Comparison of ENCODE assay signal across 14 cellular contexts in the genomic region with DNA sequence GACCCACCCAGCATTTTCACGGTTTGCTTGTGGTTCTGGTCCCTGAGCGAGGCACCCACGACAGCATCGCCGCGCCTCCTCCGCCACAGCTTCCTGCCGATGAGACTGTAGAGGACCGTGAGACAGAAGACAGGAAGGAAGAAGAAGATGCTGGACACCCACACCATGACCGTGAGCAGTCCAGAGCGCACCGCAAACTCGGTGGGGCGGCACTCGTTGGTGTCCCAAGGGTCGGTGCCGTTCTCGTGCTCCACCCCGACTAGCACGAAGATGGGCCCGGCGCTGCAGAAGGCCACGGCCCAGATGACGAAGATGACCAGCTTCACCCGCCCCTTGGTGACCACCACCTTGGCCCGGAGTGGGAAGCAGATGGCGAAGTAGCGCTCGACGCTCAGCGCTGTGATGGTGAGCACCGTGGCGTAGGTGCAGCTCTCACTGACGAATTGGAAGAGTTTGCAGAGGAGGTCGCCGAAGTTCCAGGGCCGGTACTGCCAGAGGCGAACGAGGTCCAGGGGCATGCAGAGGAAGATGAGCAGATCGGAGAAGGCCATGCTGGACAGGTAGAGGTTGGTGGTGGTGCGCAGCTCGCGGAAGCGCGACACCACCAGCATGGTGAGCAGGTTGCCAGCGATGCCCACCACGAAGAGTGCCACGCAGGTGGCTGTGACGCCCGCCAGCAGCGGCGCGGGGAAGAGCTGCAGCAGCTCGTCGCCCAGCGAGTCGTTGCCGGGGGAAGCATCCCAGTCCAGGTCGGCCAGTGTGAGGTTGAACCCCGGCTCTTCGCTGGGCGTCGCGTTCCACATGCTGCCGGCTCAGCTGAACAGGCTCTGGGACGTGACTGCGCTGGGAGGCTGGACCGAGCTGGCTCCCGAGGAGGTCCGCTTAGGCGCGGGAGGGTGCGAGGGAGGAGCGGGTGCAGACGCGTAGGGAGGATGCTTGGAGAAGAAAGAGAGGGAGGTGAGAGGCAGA. TPM values are rescaled to one million over a fixed set of nuclear protein-coding genes. Genes with fewer than 3 reads are reported as not detected.
A peak's percentile ranks its signal among the peaks of the same experiment; 100 is the strongest.
DNase-seq lines count a peak whose midpoint lies in the region; ATAC-seq and TF ChIP-seq lines count a peak whose summit lies in the region.
"Had no signal": no experiment of that assay in that cellular context is flagged by ENCODE, and none has a peak within 500 bp of the region (broad histone marks: within the 10 kb centered on the region; RNA-seq: fewer than 3 reads in every experiment).

A gene with protein sequence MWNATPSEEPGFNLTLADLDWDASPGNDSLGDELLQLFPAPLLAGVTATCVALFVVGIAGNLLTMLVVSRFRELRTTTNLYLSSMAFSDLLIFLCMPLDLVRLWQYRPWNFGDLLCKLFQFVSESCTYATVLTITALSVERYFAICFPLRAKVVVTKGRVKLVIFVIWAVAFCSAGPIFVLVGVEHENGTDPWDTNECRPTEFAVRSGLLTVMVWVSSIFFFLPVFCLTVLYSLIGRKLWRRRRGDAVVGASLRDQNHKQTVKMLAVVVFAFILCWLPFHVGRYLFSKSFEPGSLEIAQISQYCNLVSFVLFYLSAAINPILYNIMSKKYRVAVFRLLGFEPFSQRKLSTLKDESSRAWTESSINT (minus strand): TSS at position 846 of the 969 bp plus-strand sequence. CDS start 43 bp downstream, at position 803.

- H2AFZ ChIP-seq in trophoblast cell (ENCODE audit: insufficient read depth, low read length, poor library complexity) (no peak within 1 kb of the TSS), hepatocyte (no peak within 1 kb of the TSS)

- H3K9ac ChIP-seq in trophoblast cell (ENCODE audit: low read length): no peak within 1 kb of the TSS

- no peak within 1 kb of the TSS for H2AK5ac ChIP-seq in trophoblast cell (ENCODE audit: low read length)

- no peak within 1 kb of the TSS for H2BK12ac ChIP-seq in trophoblast cell (ENCODE audit: low read length)

- CTCF ChIA-PET in activated CD4-positive, alpha-beta T cell treated with anti-CD3 and anti-CD28 coated beads for 36 hours (lab: Charles Lee): interaction anchor here (1.1 to 1.7 kb wide), 2 partner anchors 12 to 14 kb away, joined by 3 to 6 read pairs; no protein-coding TSS in a partner anchor

- WGBS in trophoblast cell (ENCODE audit: extremely low coverage, insufficient coverage, insufficient read length): no CpG with 5 or more reads among the region's 76 CpGs
- 44% methylated on average over 71 of the region's 76 CpGs for WGBS in hepatocyte (ENCODE audit: low lambda C conversion rate, missing lambda C conversion rate)

- H3K4me1 Mint-ChIP-seq in activated CD4-positive, alpha-beta T cell treated with anti-CD3 and anti-CD28 coated beads for 36 hours: peaks cover 30% of the 10 kb centered on the region
- peaks cover 18% of the 10 kb centered on the region for H3K4me1 Mint-ChIP-seq in T-helper 17 cell
- peaks cover 31% of the 10 kb centered on the region in 2 donors for H3K4me1 Mint-ChIP-seq in effector memory CD8-positive, alpha-beta T cell (ENCODE audit: low read depth in 2 of 2)

- no peaks in the 10 kb centered on the region for H3K79me1 ChIP-seq in trophoblast cell (ENCODE audit: low read length)

- H3K4me2 ChIP-seq in trophoblast cell (ENCODE audit: low read length) (no peak within 1 kb of the TSS), hepatocyte (no peak within 1 kb of the TSS)

- TF ChIP-seq POLR2A in gastrocnemius medialis (IDR thresholded peaks at IDR 0.05): no peak

- no peak within 1 kb of the TSS for H4K12ac ChIP-seq in trophoblast cell (ENCODE audit: low read depth, low read length)

- no peak within 1 kb of the TSS for H3K4ac ChIP-seq in trophoblast cell (ENCODE audit: low read depth, low read length)

- TF ChIP-seq CTCF in hepatocyte (IDR thresholded peaks at IDR 0.05; ENCODE audit: poor library complexity): no peak
- TF ChIP-seq CTCF in gastrocnemius medialis (IDR thresholded peaks at IDR 0.05 in 4 of 5, conservative IDR thresholded peaks at IDR 0.05 in 1 of 5): no peak

- H3K27ac ChIP-seq in trophoblast cell (ENCODE audit: low read depth, low read length) (no peak within 1 kb of the TSS), hepatocyte (no peak within 1 kb of the TSS), gastrocnemius medialis (no peak within 1 kb of the TSS)
- H3K27ac ChIP-seq: SK-N-MC, spleen, stomach had no signal

- intact Hi-C loops in activated CD4-positive, alpha-beta T cell treated with anti-CD3 and anti-CD28 coated beads for 36 hours (cut with DNase I, micrococcal nuclease): no loop called here
- intact Hi-C loops in gastrocnemius medialis (cut with DNase I; ENCODE audit: low total_unique reads): no loop called here

- H3K27ac Mint-ChIP-seq in activated CD4-positive, alpha-beta T cell treated with anti-CD3 and anti-CD28 coated beads for 36 hours: no peak within 1 kb of the TSS
- no peak within 1 kb of the TSS for H3K27ac Mint-ChIP-seq in T-helper 17 cell
- H3K27ac Mint-ChIP-seq in effector memory CD8-positive, alpha-beta T cell: no peak within 1 kb of the TSS

- no peaks in the 10 kb centered on the region for H3K9me2 ChIP-seq in hepatocyte (replicated peaks; ENCODE audit: insufficient read depth)

- H3K9me3 Mint-ChIP-seq in activated CD4-positive, alpha-beta T cell treated with anti-CD3 and anti-CD28 coated beads for 36 hours (ENCODE audit: low read depth): no peaks in the 10 kb centered on the region
- peaks cover 0 to 6% of the 10 kb centered on the region in 2 donors for H3K9me3 Mint-ChIP-seq in effector memory CD8-positive, alpha-beta T cell

- no peak within 1 kb of the TSS for H2BK5ac ChIP-seq in trophoblast cell (ENCODE audit: low read depth, low read length, poor library complexity)

- H4K20me1 ChIP-seq in hepatocyte (ENCODE audit: insufficient read depth, poor library complexity, severe bottlenecking): no peaks in the 10 kb centered on the region

- H3K27me3 ChIP-seq in trophoblast cell (ENCODE audit: insufficient read depth, low read length) (peaks cover 28% of the 10 kb centered on the region), hepatocyte (peaks cover 77% of the 10 kb centered on the region), gastrocnemius medialis (peaks cover 43 to 51% (median 47%) of the 10 kb centered on the region in 3 donors)

- no peaks in the 10 kb centered on the region for H3K79me2 ChIP-seq in trophoblast cell (ENCODE audit: control insufficient read depth, insufficient read depth, low read length, poor library complexity)
- no peaks in the 10 kb centered on the region for H3K79me2 ChIP-seq in hepatocyte

- in situ Hi-C loops in gastrocnemius medialis (cut with MboI; ENCODE audit: low sequenced_read_pairs in 4 of 4): no loop called here

- peaks cover 65% of the 10 kb centered on the region for H3K27me3 Mint-ChIP-seq in activated CD4-positive, alpha-beta T cell treated with anti-CD3 and anti-CD28 coated beads for 36 hours
- H3K27me3 Mint-ChIP-seq in T-helper 17 cell: peaks cover 77% of the 10 kb centered on the region
- H3K27me3 Mint-ChIP-seq in effector memory CD8-positive, alpha-beta T cell: peaks cover 65 to 80% of the 10 kb centered on the region in 2 donors

- H3K4me1 ChIP-seq in trophoblast cell (ENCODE audit: control insufficient read depth in 1 of 2, insufficient read depth in 2 of 2, low read length in 2 of 2) (no peaks in the 10 kb centered on the region), hepatocyte (ENCODE audit: insufficient read depth) (no peaks in the 10 kb centered on the region), gastrocnemius medialis (no peaks in the 10 kb centered on the region)
- H3K4me1 ChIP-seq: HAP-1 had no signal

- H4K8ac ChIP-seq in trophoblast cell (ENCODE audit: low read depth, low read length): no peak within 1 kb of the TSS

- POLR2A ChIA-PET in activated CD4-positive, alpha-beta T cell treated with anti-CD3 and anti-CD28 coated beads for 36 hours (lab: Charles Lee): no interaction called here

- H3K4me3 Mint-ChIP-seq in activated CD4-positive, alpha-beta T cell treated with anti-CD3 and anti-CD28 coated beads for 36 hours: peak within 1 kb of the TSS; percentile 41
- peak within 1 kb of the TSS; percentile 81 for H3K4me3 Mint-ChIP-seq in T-helper 17 cell
- peak within 1 kb of the TSS; percentile 62 to 73 for H3K4me3 Mint-ChIP-seq in effector memory CD8-positive, alpha-beta T cell

- no peaks in the 10 kb centered on the region for H3K36me3 ChIP-seq in trophoblast cell (ENCODE audit: control insufficient read depth in 1 of 2, insufficient read depth in 2 of 2, low read length in 2 of 2)
- H3K36me3 ChIP-seq in hepatocyte (replicated peaks; ENCODE audit: insufficient read depth, low read depth): no peaks in the 10 kb centered on the region
- H3K36me3 ChIP-seq in gastrocnemius medialis: no peaks in the 10 kb centered on the region
- H3K36me3 ChIP-seq: HAP-1, spleen, stomach had no signal

- H2BK120ac ChIP-seq in trophoblast cell (ENCODE audit: insufficient read depth, low read length, poor library complexity): no peak within 1 kb of the TSS

- H3K4me3 ChIP-seq in trophoblast cell (ENCODE audit: low read depth, low read length): peak within 1 kb of the TSS; percentile 11
- no peak within 1 kb of the TSS for H3K4me3 ChIP-seq in hepatocyte
- no peak within 1 kb of the TSS for H3K4me3 ChIP-seq in gastrocnemius medialis
- H3K4me3 ChIP-seq: HAP-1, SK-N-MC had no signal

- H3K9me3 ChIP-seq in T-helper 17 cell (ENCODE audit: control insufficient read depth, low read length, poor library complexity, severe bottlenecking) (peaks cover 3% of the 10 kb centered on the region), trophoblast cell (ENCODE audit: insufficient read depth, low read depth, low read length) (peaks cover 17% of the 10 kb centered on the region), hepatocyte (ENCODE audit: low read depth) (no peaks in the 10 kb centered on the region), gastrocnemius medialis (no peaks in the 10 kb centered on the region)
- H3K9me3 ChIP-seq: HAP-1, spleen had no signal

- H3K18ac ChIP-seq in trophoblast cell (ENCODE audit: low read length): no peak within 1 kb of the TSS

- H3K23ac ChIP-seq in trophoblast cell (ENCODE audit: low read length): no peak within 1 kb of the TSS

- ATAC-seq in activated CD4-positive, alpha-beta T cell treated with anti-CD3 and anti-CD28 coated beads for 36 hours: peak; percentile 23
- ATAC-seq in T-helper 17 cell (peak; percentile 59), GM18861 (IDR thresholded peaks at IDR 0.05; ENCODE audit: unreplicated experiment) (no peak), gastrocnemius medialis (no peak)
- peak; percentile 74 for ATAC-seq in effector memory CD8-positive, alpha-beta T cell (replicated peaks)

- peaks cover 2% of the 10 kb centered on the region for H3K36me3 Mint-ChIP-seq in activated CD4-positive, alpha-beta T cell treated with anti-CD3 and anti-CD28 coated beads for 36 hours (ENCODE audit: low read depth)
- H3K36me3 Mint-ChIP-seq in T-helper 17 cell (ENCODE audit: low read depth): peaks cover 14% of the 10 kb centered on the region
- peaks cover 2% of the 10 kb centered on the region for H3K36me3 Mint-ChIP-seq in effector memory CD8-positive, alpha-beta T cell (ENCODE audit: insufficient read depth)

- DNase-seq in activated CD4-positive, alpha-beta T cell treated with anti-CD3 and anti-CD28 coated beads for 36 hours: peak; percentile 29
- no peak for DNase-seq in activated CD4-positive, alpha-beta T cell treated with anti-CD3 and anti-CD28 coated beads for 1 hour
- DNase-seq in T-helper 17 cell: no peak
- DNase-seq in effector memory CD8-positive, alpha-beta T cell: peak in 2 of 3 experiments; percentile 8 to 27
- DNase-seq in trophoblast cell: no peak
- DNase-seq in hepatocyte (ENCODE audit: low spot score): no peak
- DNase-seq in gastrocnemius medialis: no peak
- DNase-seq: dermis blood vessel endothelial cell, NCI-H526, spleen, stomach had no signal

- H4K91ac ChIP-seq in trophoblast cell (ENCODE audit: low read depth, low read length): no peak within 1 kb of the TSS

- no peak within 1 kb of the TSS for H3K14ac ChIP-seq in trophoblast cell (ENCODE audit: low read length)

RNA-seq across cellular contexts. Expression of the gene that starts here (rescaled TPM):
- total RNA-seq in activated CD4-positive, alpha-beta T cell treated with anti-CD3 and anti-CD28 coated beads for 36 hours: not detected
- total RNA-seq in T-helper 17 cell: not detected
- polyA plus RNA-seq in trophoblast cell (2013): not detected in 2 replicates
- total RNA-seq in hepatocyte: not detected in 2 replicates
- polyA plus RNA-seq in hepatocyte: not detected in 2 replicates
- not detected for total RNA-seq in gastrocnemius medialis
- total RNA-seq: dermis blood vessel endothelial cell, spleen had no signal
- polyA plus RNA-seq: spleen, stomach had no signal

Comparison
In these comparisons a context has a peak if more than half of its experiments do, and no peak if none do; other contexts are left out.
1. Peak in DNase-seq and ATAC-seq in activated CD4-positive, alpha-beta T cell treated with anti-CD3 and anti-CD28 coated beads for 36 hours; RNA of the gene not detected or under 1 TPM.
2. Peak in ATAC-seq in T-helper 17 cell; RNA of the gene not detected or under 1 TPM.
3. DNase-seq: peak in effector memory CD8-positive, alpha-beta T cell (2 of 3); none in activated CD4-positive, alpha-beta T cell treated with anti-CD3 and anti-CD28 coated beads for 1 hour (single experiment), T-helper 17 cell (0 of 3), trophoblast cell (0 of 2), hepatocyte (single experiment) and gastrocnemius medialis (0 of 2).
4. Peak in every context shown above with its lines, with median percentiles within 50 percentile points of each other: H3K4me3 Mint-ChIP-seq.